Comparison of ENCODE assay signal across 18 cellular contexts in the genomic region with DNA sequence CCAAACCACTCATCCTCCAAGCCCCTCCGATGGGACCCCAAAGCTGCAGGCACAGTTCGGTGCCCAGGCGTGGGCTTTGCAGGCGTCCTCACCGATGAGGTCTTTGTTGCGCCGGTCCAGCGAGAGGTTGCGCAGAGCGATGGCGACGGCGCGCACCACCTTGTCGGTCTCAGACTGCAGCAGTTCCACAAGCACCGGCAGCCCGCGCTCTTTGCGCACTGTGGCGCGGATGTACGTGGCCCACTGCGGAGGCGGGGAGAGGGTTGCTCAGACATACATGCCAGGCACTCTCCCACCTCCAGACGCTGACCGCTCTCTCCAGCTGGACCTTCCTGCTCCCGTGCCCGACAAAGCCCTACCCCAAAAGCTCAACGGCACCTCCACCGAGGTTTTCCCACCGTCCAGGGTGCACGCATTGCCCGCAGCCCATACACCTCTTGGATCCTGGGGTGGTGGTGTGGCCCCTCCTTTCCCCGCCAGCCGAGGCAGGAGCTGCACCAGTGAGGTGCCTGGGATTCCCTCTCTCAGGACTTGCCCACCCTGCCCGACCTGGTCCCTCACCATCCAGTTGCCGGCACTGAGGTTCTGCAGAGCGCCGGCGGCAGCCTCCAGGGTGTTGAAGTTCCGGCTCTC.
"Had no signal": no experiment of that assay in that cellular context is flagged by ENCODE, and none has a peak within 500 bp of the region (broad histone marks: within the 10 kb centered on the region; RNA-seq: fewer than 3 reads in every experiment).

No MANE protein-coding gene starts in this region.

- H3K79me2 ChIP-seq: hepatocyte had no signal

- H3K36me3 ChIP-seq: transverse colon had no signal

- H2AFZ ChIP-seq: hepatocyte had no signal

- H3K27ac ChIP-seq: hepatocyte, stomach, suprapubic skin, transverse colon had no signal

- ATAC-seq: activated CD4-positive, CD25-positive, alpha-beta regulatory T cell treated with anti-CD3 and anti-CD28 coated beads, Interleukin-2, amount 50 U/mL, for 24 hours; stimulated activated memory B cell treated with anti-CD40 and anti-IgM and Interleukin-4, amounts not matched to agents 10 μg/mL and 1 μg/mL and 100 μg/mL, for 72 hours; T-helper 17 cell had no signal

- H3K4me2 ChIP-seq: hepatocyte had no signal

- H3K27me3 Mint-ChIP-seq: activated CD4-positive, alpha-beta memory T cell treated with anti-CD3 and anti-CD28 coated beads, Interleukin-2, amount 10 ng/mL, durations not matched to agents 7 days and 5 days; activated CD4-positive, alpha-beta T cell treated with anti-CD3 and anti-CD28 coated beads, Interleukin-2, amount 10 ng/mL, durations not matched to agents 24 days and 14 days; brain; T-helper 17 cell had no signal

- H3K9me3 Mint-ChIP-seq: activated CD4-positive, alpha-beta memory T cell treated with anti-CD3 and anti-CD28 coated beads, Interleukin-2, amount 10 ng/mL, durations not matched to agents 7 days and 5 days; activated CD4-positive, alpha-beta T cell treated with anti-CD3 and anti-CD28 coated beads, Interleukin-2, amount 10 ng/mL, durations not matched to agents 24 days and 14 days; activated naive CD4-positive, alpha-beta T cell treated with anti-CD3 and anti-CD28 coated beads, Interleukin-2, amount 50 U/mL, for 72 hours; activated T-helper 1 cell treated with anti-CD3 and anti-CD28 coated beads, Interleukin-12 subunit alpha, Interleukin-12 subunit beta, Interleukin-2, Interleukin-4 antibody, amounts not matched to agents 30 ng/mL and 10 ng/mL and 1 ng/mL, durations not matched to agents 14 hours and 24 hours and 36 hours; brain; dendritic cell treated with granulocyte-macrophage colony-stimulating factor and Interleukin-4, amounts not matched to agents 40 ng/mL and 50 ng/mL, for 4 days; nephron; stimulated activated memory B cell treated with anti-CD40 and anti-IgM and Interleukin-4, amounts not matched to agents 10 μg/mL and 1 μg/mL and 100 μg/mL, for 72 hours had no signal

- H3K27ac Mint-ChIP-seq: activated CD4-positive, alpha-beta memory T cell treated with anti-CD3 and anti-CD28 coated beads, Interleukin-2, amount 10 ng/mL, durations not matched to agents 7 days and 5 days; activated CD4-positive, alpha-beta T cell treated with anti-CD3 and anti-CD28 coated beads, Interleukin-2, amount 10 ng/mL, durations not matched to agents 24 days and 14 days; activated naive CD4-positive, alpha-beta T cell treated with anti-CD3 and anti-CD28 coated beads, Interleukin-2, amount 50 U/mL, for 72 hours; activated T-helper 1 cell treated with anti-CD3 and anti-CD28 coated beads, Interleukin-12 subunit alpha, Interleukin-12 subunit beta, Interleukin-2, Interleukin-4 antibody, amounts not matched to agents 30 ng/mL and 10 ng/mL and 1 ng/mL, durations not matched to agents 14 hours and 24 hours and 36 hours; dendritic cell treated with granulocyte-macrophage colony-stimulating factor and Interleukin-4, amounts not matched to agents 40 ng/mL and 50 ng/mL, for 4 days; nephron; stimulated activated memory B cell treated with anti-CD40 and anti-IgM and Interleukin-4, amounts not matched to agents 10 μg/mL and 1 μg/mL and 100 μg/mL, for 72 hours; T-helper 17 cell had no signal

- H3K4me3 ChIP-seq: hepatocyte, stomach, suprapubic skin, transverse colon had no signal

- H3K9me3 ChIP-seq: stomach, suprapubic skin, transverse colon had no signal

- DNase-seq: activated gamma-delta T cell; aorta; effector CD4-positive, alpha-beta T cell; stimulated activated CD4-positive, alpha-beta T cell treated with anti-CD3 and anti-CD28 coated beads, Interleukin-2, amount 100 ng/mL, for 24 hours; T-helper 17 cell had no signal

- H3K4me3 Mint-ChIP-seq: activated CD4-positive, alpha-beta memory T cell treated with anti-CD3 and anti-CD28 coated beads, Interleukin-2, amount 10 ng/mL, durations not matched to agents 7 days and 5 days; activated CD4-positive, alpha-beta T cell treated with anti-CD3 and anti-CD28 coated beads, Interleukin-2, amount 10 ng/mL, durations not matched to agents 24 days and 14 days; activated T-helper 1 cell treated with anti-CD3 and anti-CD28 coated beads, Interleukin-12 subunit alpha, Interleukin-12 subunit beta, Interleukin-2, Interleukin-4 antibody, amounts not matched to agents 30 ng/mL and 10 ng/mL and 1 ng/mL, durations not matched to agents 14 hours and 24 hours and 36 hours; brain; dendritic cell treated with granulocyte-macrophage colony-stimulating factor and Interleukin-4, amounts not matched to agents 40 ng/mL and 50 ng/mL, for 4 days; nephron; stimulated activated memory B cell treated with anti-CD40 and anti-IgM and Interleukin-4, amounts not matched to agents 10 μg/mL and 1 μg/mL and 100 μg/mL, for 72 hours; T-helper 17 cell had no signal

- H3K27me3 ChIP-seq: hepatocyte, stomach, suprapubic skin, transverse colon had no signal

- H3K36me3 Mint-ChIP-seq: activated naive CD4-positive, alpha-beta T cell treated with anti-CD3 and anti-CD28 coated beads, Interleukin-2, amount 50 U/mL, for 72 hours had no signal
